ENCODE assay signal across 8 cellular contexts in the genomic region with DNA sequence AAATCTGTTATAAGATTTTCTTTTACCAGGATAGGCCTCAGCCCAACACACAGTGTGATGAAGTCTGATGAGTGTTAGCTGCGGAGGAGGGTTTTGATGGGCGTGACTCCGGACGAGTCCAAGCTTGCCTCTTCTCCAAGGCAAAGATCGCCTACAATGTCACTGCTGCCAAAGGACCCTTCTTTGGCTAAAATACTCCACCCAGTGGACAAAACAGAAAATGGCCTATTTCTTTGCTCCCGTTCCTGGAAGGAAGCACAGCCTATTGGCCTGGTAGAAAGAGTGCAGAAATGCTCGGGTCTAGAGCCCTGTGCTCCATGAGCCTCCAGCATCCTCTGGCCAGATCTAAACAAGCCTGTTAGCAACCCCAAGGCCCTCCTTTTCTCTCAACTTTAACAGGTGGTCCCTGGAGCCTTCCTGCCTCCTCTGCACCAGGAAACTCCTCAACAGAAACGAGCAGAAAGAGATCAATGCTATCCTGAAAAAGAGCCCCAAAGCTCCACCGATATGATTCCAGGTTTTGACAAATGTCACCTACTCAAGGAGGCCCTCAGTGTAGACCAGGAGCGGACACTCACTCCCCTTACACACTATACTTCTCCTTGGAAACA. TPM values are rescaled to one million over a fixed set of nuclear protein-coding genes. Genes with fewer than 3 reads are reported as not detected.
DNase-seq lines count a peak whose midpoint lies in the region; ATAC-seq and TF ChIP-seq lines count a peak whose summit lies in the region.

No MANE protein-coding gene starts in this region.

- intact Hi-C loops in adrenal gland (cut with DNase I) = loop anchor here in 1 of 2 donors (2.0 to 5.0 kb wide), 2 partner anchors 60 to 165 kb away; no protein-coding TSS in a partner anchor
- intact Hi-C loops in heart right ventricle (cut with DNase I) = loop anchor here in 8 of 10 donors (2.0 to 5.0 kb wide), 5 partner anchors 55 to 165 kb away; no protein-coding TSS in a partner anchor
- intact Hi-C loops in prostate gland (cut with DNase I) = loop anchor here (2.0 to 10.0 kb wide), 4 partner anchors 53 to 637 kb away; a partner anchor contains a TSS

- no peaks in the 10 kb centered on the region for H3K9me3 ChIP-seq in DOHH2 (ENCODE audit: control insufficient read depth, insufficient read depth, low read length)
- H3K9me3 ChIP-seq in adrenal gland (replicated peaks in 1 of 3) = no peaks in the 10 kb centered on the region
- H3K9me3 ChIP-seq in heart right ventricle = no peaks in the 10 kb centered on the region
- H3K9me3 ChIP-seq in prostate gland = no peaks in the 10 kb centered on the region

- no peak overlapping the region for H3K27ac ChIP-seq in DOHH2 (ENCODE audit: low read depth, low read length)
- H3K27ac ChIP-seq in adrenal gland = no peak overlapping the region
- peak overlapping the region in 9 of 10 donors; percentile 17 to 79 (median 68) for H3K27ac ChIP-seq in heart right ventricle
- H3K27ac ChIP-seq in prostate gland = no peak overlapping the region

- 24 to 30% (median 26%) methylated on average over 10 of the region's 10 CpGs for WGBS in adrenal gland, 4 donors
- WGBS in heart right ventricle, 2 donors = 24 to 28% methylated on average over 10 of the region's 10 CpGs
- WGBS in prostate gland = 28% methylated on average over 10 of the region's 10 CpGs

- no peaks in the 10 kb centered on the region for H3F3A ChIP-seq in DOHH2 (ENCODE audit: control insufficient read depth, insufficient read depth)

- H3K4me2 ChIP-seq in DOHH2 (ENCODE audit: low read length) = no peak overlapping the region

- H3K9me2 ChIP-seq in DOHH2 (replicated peaks; ENCODE audit: control insufficient read depth, low read length) = no peaks in the 10 kb centered on the region

- H4K20me1 ChIP-seq in DOHH2 (ENCODE audit: control insufficient read depth, insufficient read depth, low read depth, low read length) = no peaks in the 10 kb centered on the region

- TF ChIP-seq CTCF in DOHH2 (IDR thresholded peaks at IDR 0.05; ENCODE audit: low read depth, low read length, poor library complexity, severe bottlenecking) (peak; percentile 63), adrenal gland (IDR thresholded peaks at IDR 0.05) (peak; percentile 55 to 84 (median 77)), heart right ventricle (IDR thresholded peaks at IDR 0.05) (peak; percentile 42 to 85 (median 75)), prostate gland (IDR thresholded peaks at IDR 0.05) (peak; percentile 29 to 87 (median 71))

- TF ChIP-seq POLR2A in adrenal gland (IDR thresholded peaks at IDR 0.05) (no peak), prostate gland (IDR thresholded peaks at IDR 0.05) (no peak)

- H3K27me3 ChIP-seq in DOHH2 (ENCODE audit: control insufficient read depth, low read length) = no peaks in the 10 kb centered on the region
- H3K27me3 ChIP-seq in adrenal gland = no peaks in the 10 kb centered on the region
- peaks cover 0 to 7% (median 0%) of the 10 kb centered on the region in 7 donors for H3K27me3 ChIP-seq in heart right ventricle
- H3K27me3 ChIP-seq in prostate gland (replicated peaks; ENCODE audit: insufficient read depth) = no peaks in the 10 kb centered on the region

- H3K79me2 ChIP-seq in DOHH2 (ENCODE audit: control insufficient read depth, low read length) = no peaks in the 10 kb centered on the region

- H3K4me1 ChIP-seq in DOHH2 (ENCODE audit: control insufficient read depth, low read length) (no peaks in the 10 kb centered on the region), adrenal gland (replicated peaks in 1 of 2) (peaks cover 0 to 3% of the 10 kb centered on the region in 2 donors), heart right ventricle (peaks cover 0 to 28% (median 7%) of the 10 kb centered on the region in 9 donors), prostate gland (replicated peaks) (no peaks in the 10 kb centered on the region)

- no peaks in the 10 kb centered on the region for H3K36me3 ChIP-seq in DOHH2 (ENCODE audit: control insufficient read depth, low read length)
- H3K36me3 ChIP-seq in adrenal gland (replicated peaks in 1 of 2) = no peaks in the 10 kb centered on the region
- no peaks in the 10 kb centered on the region for H3K36me3 ChIP-seq in heart right ventricle
- no peaks in the 10 kb centered on the region for H3K36me3 ChIP-seq in prostate gland

- DNase-seq in NCI-H460 (ENCODE audit: extremely low read depth, low read depth) (peak; percentile 69), adrenal gland (peak; percentile 56 to 82 (median 67)), heart right ventricle (peak; percentile 37 to 77), prostate gland (ENCODE audit: low spot score) (peak; percentile 81), T-helper 9 cell (no peak)

- H3K4me3 ChIP-seq in DOHH2 (ENCODE audit: low read length) (no peak overlapping the region), adrenal gland (no peak overlapping the region), heart right ventricle (peak overlapping the region in 6 of 10 donors; percentile 11 to 30 (median 15)), prostate gland (no peak overlapping the region)

- peak; percentile 89 for ATAC-seq in GM19463 (IDR thresholded peaks at IDR 0.05; ENCODE audit: unreplicated experiment)
- peak; percentile 91 for ATAC-seq in HG03571 (IDR thresholded peaks at IDR 0.05; ENCODE audit: unreplicated experiment)
- ATAC-seq in heart right ventricle = peak; percentile 73 to 87 (median 76)

RNA-seq across cellular contexts. Expression of a gene that starts 3.4 kb away (rescaled TPM):
- not detected in 2 replicates for total RNA-seq in NCI-H460 (2014; rRNA removed; shearing (Covaris generic))
- not detected in 2 replicates for polyA plus RNA-seq in NCI-H460 (2014; cell fraction: nucleus; rRNA removed)
- under 1 TPM in 6 of 8 donors, not detected in 2; 0.14 to 0.48 (median 0.24) TPM for total RNA-seq in adrenal gland
- 1 to 10 TPM; 1.3 to 4.1 (median 1.6) TPM for polyA plus RNA-seq in adrenal gland
- total RNA-seq in heart right ventricle = 1,000 to 10,000 TPM in 8 of 10 donors, 100 to 1,000 TPM in 2; 863 to 1,698 (median 1,199) TPM
- polyA plus RNA-seq in heart right ventricle = 100 to 1,000 TPM; 443 to 484 TPM
- 1 to 10 TPM; 6.4 to 6.6 TPM for total RNA-seq in prostate gland

Comparison
In these comparisons a context has a peak if more than half of its experiments do, and no peak if none do; other contexts are left out.
1. H3K27ac ChIP-seq: peak in heart right ventricle (9 of 10); none in DOHH2 (single experiment), adrenal gland (0 of 5) and prostate gland (0 of 2).
2. H3K4me3 ChIP-seq: peak in heart right ventricle (6 of 10); none in DOHH2 (single experiment), adrenal gland (0 of 4) and prostate gland (0 of 2).
3. RNA of a gene that starts 3.4 kb away (total RNA-seq): 863 to 1,698 TPM in heart right ventricle; 6.4 to 6.6 TPM in prostate gland, 0.14 to 0.48 TPM in adrenal gland and not detected in NCI-H460; every median in the first group is over 100 times any median in the second.
4. Peak in every context shown above with its lines, with median percentiles within 50 percentile points of each other: CTCF ChIP-seq and ATAC-seq.